Comparison of ENCODE assay signal across 6 cellular contexts in the genomic region with DNA sequence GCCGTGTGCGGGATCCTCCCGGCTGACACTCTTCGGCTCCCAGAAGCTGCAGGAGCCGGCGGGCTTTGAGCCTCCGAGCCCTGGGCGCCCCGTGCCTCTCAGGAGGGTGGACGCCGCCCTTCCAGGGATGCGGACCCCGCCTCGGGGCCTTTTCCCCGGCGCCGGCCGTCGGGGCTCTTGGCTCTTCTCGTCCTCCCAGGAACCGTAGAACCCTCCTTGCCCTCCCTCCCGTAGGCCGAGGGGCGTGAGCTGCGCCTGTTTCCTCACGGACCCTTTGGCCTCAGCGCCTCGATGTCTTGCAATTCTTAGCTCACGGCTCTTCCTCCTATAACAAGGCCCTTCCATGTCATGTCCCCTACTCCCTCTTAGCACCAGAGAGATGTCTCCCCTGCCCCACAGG. TPM values are rescaled to one million over a fixed set of nuclear protein-coding genes. Genes with fewer than 3 reads are reported as not detected.
"Had no signal": no experiment of that assay in that cellular context is flagged by ENCODE, and none has a peak within 500 bp of the region (broad histone marks: within the 10 kb centered on the region; RNA-seq: fewer than 3 reads in every experiment).

No MANE protein-coding gene starts in this region.

RNA-seq across cellular contexts. Expression of a gene that starts 13.6 kb away (rescaled TPM):
- polyA plus RNA-seq: adrenal gland, esophagus, hepatocyte, pancreas, small intestine, stomach had no signal

RNA-seq across cellular contexts. Expression of a gene that starts 60.0 kb away (rescaled TPM):
- polyA plus RNA-seq: adrenal gland, esophagus, hepatocyte, pancreas, small intestine, stomach had no signal
